In genomic region chr14:61700104-61700886, GRCh38 we compare ENCODE assay signal across 14 cellular contexts. TPM values are rescaled to one million over a fixed set of nuclear protein-coding genes. Genes with fewer than 3 reads are reported as not detected.
DNase-seq lines count a peak whose midpoint lies in the region; ATAC-seq, FAIRE-seq and TF ChIP-seq lines count a peak whose summit lies in the region.
"Had no signal": no experiment of that assay in that cellular context is flagged by ENCODE, and none has a peak within 500 bp of the region (broad histone marks: within the 10 kb centered on the region; RNA-seq: fewer than 3 reads in every experiment).

No MANE protein-coding gene starts in this region.

- peak overlapping the region; percentile 93 for H3K27ac Mint-ChIP-seq in activated naive CD4-positive, alpha-beta T cell treated with anti-CD3 and anti-CD28 coated beads for 36 hours
- H3K27ac Mint-ChIP-seq in activated B cell treated with CpG ODN at 0.5 μM for 24 hours, result peak overlapping the region; percentile 24

- H3K4me3 ChIP-seq in fibroblast of the aortic adventitia (ENCODE audit: low read depth, low read length), result peak overlapping the region; percentile 93
- H3K4me3 ChIP-seq in suprapubic skin, result peak overlapping the region; percentile 7
- H3K4me3 ChIP-seq in small intestine (ENCODE audit: low read depth in 1 of 2, low read length in 2 of 2), result no peak overlapping the region

- 68% methylated on average over 2 of the region's 2 CpGs for WGBS in suprapubic skin
- WGBS in small intestine, 3 donors, result 75 to 90% (median 83%) methylated on average over 2 of the region's 2 CpGs

- POLR2A ChIA-PET in activated B cell treated with CpG ODN at 0.5 μM for 24 hours (lab: Charles Lee), result interaction anchor here (0.6 to 5.3 kb wide), 3 partner anchors 20 to 224 kb away, joined by 4 to 46 read pairs (median 4); no protein-coding TSS in a partner anchor

- H3K4me1 ChIP-seq in suprapubic skin, result peaks cover 51% of the 10 kb centered on the region
- peaks cover 4 to 9% of the 10 kb centered on the region in 2 donors for H3K4me1 ChIP-seq in small intestine (ENCODE audit: control insufficient read depth in 2 of 2, insufficient read depth in 1 of 2, low read depth in 1 of 2, low read length in 1 of 2)

- intact Hi-C loops in activated naive CD4-positive, alpha-beta T cell treated with anti-CD3 and anti-CD28 coated beads for 36 hours (cut with micrococcal nuclease), result no loop called here
- intact Hi-C loops in activated B cell treated with CpG ODN at 0.5 μM for 24 hours (cut with micrococcal nuclease), result no loop called here

- no peaks in the 10 kb centered on the region for H3K27me3 Mint-ChIP-seq in activated naive CD4-positive, alpha-beta T cell treated with anti-CD3 and anti-CD28 coated beads for 36 hours (ENCODE audit: low read depth)
- no peaks in the 10 kb centered on the region for H3K27me3 Mint-ChIP-seq in activated B cell treated with CpG ODN at 0.5 μM for 24 hours

- no peak for TF ChIP-seq EP300 in suprapubic skin (IDR thresholded peaks at IDR 0.05)

- TF ChIP-seq CTCF in activated B cell treated with CpG ODN at 0.5 μM for 24 hours (IDR thresholded peaks at IDR 0.05) (no peak), fibroblast of the aortic adventitia (IDR thresholded peaks at IDR 0.05; ENCODE audit: insufficient read depth, low read length) (no peak), suprapubic skin (IDR thresholded peaks at IDR 0.05) (no peak)

- FAIRE-seq in small intestine (lab: Jason Lieb, UNC), result no peak
- FAIRE-seq in frontal cortex (lab: Jason Lieb, UNC), result no peak

- H3K4me3 Mint-ChIP-seq in activated naive CD4-positive, alpha-beta T cell treated with anti-CD3 and anti-CD28 coated beads for 36 hours, result peak overlapping the region; percentile 94
- H3K4me3 Mint-ChIP-seq in activated B cell treated with CpG ODN at 0.5 μM for 24 hours, result peak overlapping the region; percentile 32

- H3K27ac ChIP-seq in suprapubic skin (no peak overlapping the region), small intestine (ENCODE audit: low read depth in 1 of 2, low read length in 1 of 2) (no peak overlapping the region)
- H3K27ac ChIP-seq: parathyroid adenoma had no signal

- H3K36me3 ChIP-seq in suprapubic skin (no peaks in the 10 kb centered on the region), small intestine (ENCODE audit: control insufficient read depth in 2 of 2, insufficient read depth in 2 of 2, low read length in 2 of 2) (no peaks in the 10 kb centered on the region)

- TF ChIP-seq POLR2A in suprapubic skin (IDR thresholded peaks at IDR 0.05), result no peak

- CTCF ChIA-PET in activated naive CD4-positive, alpha-beta T cell treated with anti-CD3 and anti-CD28 coated beads for 36 hours (lab: Charles Lee), result interaction anchor here (1.1 to 1.4 kb wide), 4 partner anchors 9 to 431 kb away, joined by 3 read pairs; no protein-coding TSS in a partner anchor
- CTCF ChIA-PET in activated B cell treated with CpG ODN at 0.5 μM for 24 hours (lab: Charles Lee), result interaction anchor here (1.3 kb wide), 1 partner anchor 224 kb away, joined by 3 read pairs; no protein-coding TSS in a partner anchor

- H3K27me3 ChIP-seq in suprapubic skin, result no peaks in the 10 kb centered on the region
- no peaks in the 10 kb centered on the region for H3K27me3 ChIP-seq in small intestine (ENCODE audit: control insufficient read depth in 2 of 2, insufficient read depth in 2 of 2, low read length in 2 of 2)

- H3K4me1 Mint-ChIP-seq in activated naive CD4-positive, alpha-beta T cell treated with anti-CD3 and anti-CD28 coated beads for 36 hours (ENCODE audit: low read depth), result peaks cover 48% of the 10 kb centered on the region
- peaks cover 75% of the 10 kb centered on the region for H3K4me1 Mint-ChIP-seq in activated B cell treated with CpG ODN at 0.5 μM for 24 hours

- ATAC-seq in activated B cell treated with CpG ODN at 0.5 μM for 24 hours (ENCODE audit: low read depth) (no peak), GM18870 (IDR thresholded peaks at IDR 0.05; ENCODE audit: unreplicated experiment) (no peak)

- DNase-seq in activated naive CD4-positive, alpha-beta T cell treated with anti-CD3 and anti-CD28 coated beads for 36 hours, result no peak
- DNase-seq in activated naive CD4-positive, alpha-beta T cell treated with anti-CD3 and anti-CD28 coated beads, Interleukin-2, amount 50 U/mL, for 16 hours, result no peak
- DNase-seq in activated B cell treated with CpG ODN at 0.5 μM for 24 hours, result no peak
- peak; percentile 49 for DNase-seq in fibroblast of the aortic adventitia (ENCODE audit: low read depth)
- DNase-seq in suprapubic skin (ENCODE audit: low spot score in 2 of 2), result no peak
- DNase-seq in small intestine, result no peak
- DNase-seq in frontal cortex (ENCODE audit: low spot score in 2 of 2), result no peak
- DNase-seq: amygdala, C1 segment of cervical spinal cord, H7, hippocampal formation, NCI-H524 had no signal

- H3K9me3 Mint-ChIP-seq in activated naive CD4-positive, alpha-beta T cell treated with anti-CD3 and anti-CD28 coated beads for 36 hours, result no peaks in the 10 kb centered on the region
- no peaks in the 10 kb centered on the region for H3K9me3 Mint-ChIP-seq in activated B cell treated with CpG ODN at 0.5 μM for 24 hours

- H3K9me3 ChIP-seq in suprapubic skin (no peaks in the 10 kb centered on the region), small intestine (ENCODE audit: control insufficient read depth, low read depth) (no peaks in the 10 kb centered on the region)

- peaks cover 78% of the 10 kb centered on the region for H3K36me3 Mint-ChIP-seq in activated naive CD4-positive, alpha-beta T cell treated with anti-CD3 and anti-CD28 coated beads for 36 hours (ENCODE audit: low read depth)
- H3K36me3 Mint-ChIP-seq in activated B cell treated with CpG ODN at 0.5 μM for 24 hours (ENCODE audit: low read depth), result peaks cover 32% of the 10 kb centered on the region

RNA-seq across cellular contexts. Expression of gene HIF1A, which starts 5.0 kb away (rescaled TPM):
- 100 to 1,000 TPM; 398 to 417 TPM for total RNA-seq in activated naive CD4-positive, alpha-beta T cell treated with anti-CD3 and anti-CD28 coated beads for 36 hours
- total RNA-seq in activated B cell treated with CpG ODN at 0.5 μM for 24 hours (148 and 179 TPM in 2 replicates), fibroblast of the aortic adventitia (ENCODE audit: low replicate concordance) (258 and 553 TPM in 2 replicates), suprapubic skin (10 to 100 TPM; 62.6 to 92.9 (median 77.5) TPM), frontal cortex (151 TPM)
- 10 to 100 TPM; 19.5 to 49.1 (median 21.2) TPM for polyA plus RNA-seq in small intestine

Comparison
In these comparisons a context has a peak if more than half of its experiments do, and no peak if none do; other contexts are left out.
1. H3K4me3 ChIP-seq: peak in fibroblast of the aortic adventitia (single experiment) and suprapubic skin (single experiment); none in small intestine (0 of 2).